ENCODE assay signal across 8 cellular contexts in the genomic region with DNA sequence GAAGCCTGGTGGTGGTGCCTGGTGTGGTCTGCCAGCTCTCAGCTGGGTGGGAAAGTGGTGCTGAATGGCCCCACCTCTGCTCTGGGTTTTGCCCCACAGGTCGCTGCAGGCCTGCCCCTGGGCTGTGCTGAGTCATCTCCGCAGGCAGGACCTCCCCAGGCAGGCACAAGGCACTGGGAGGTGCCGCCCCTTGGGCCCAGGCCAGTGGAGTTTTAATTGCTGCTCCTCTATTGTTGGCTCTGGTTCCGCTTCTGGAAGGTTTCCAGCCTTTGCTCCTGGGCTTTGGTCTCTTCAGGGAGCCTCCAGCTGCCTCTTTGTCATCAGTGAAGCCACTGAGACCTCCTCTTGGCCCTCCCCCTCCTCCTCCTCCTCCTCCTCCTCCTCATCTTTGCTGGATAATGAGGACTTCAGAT.
A peak's percentile ranks its signal among the peaks of the same experiment; 100 is the strongest.
DNase-seq lines count a peak whose midpoint lies in the region; FAIRE-seq and TF ChIP-seq lines count a peak whose summit lies in the region.

No MANE protein-coding gene starts in this region.

- H3K27ac ChIP-seq in GM23248 (no peak overlapping the region), osteoblast (ENCODE audit: low read depth, low read length) (no peak overlapping the region)

- H3K4me2 ChIP-seq in GM23248 (ENCODE audit: unreplicated experiment) (no peak overlapping the region), osteoblast (ENCODE audit: insufficient read depth, low read length) (no peak overlapping the region)

- H3K9ac ChIP-seq in GM23248 = no peak overlapping the region

- no peaks in the 10 kb centered on the region for H4K20me1 ChIP-seq in GM23248 (ENCODE audit: insufficient read depth)
- H4K20me1 ChIP-seq in osteoblast (ENCODE audit: insufficient read depth, low read length) = no peaks in the 10 kb centered on the region

- H3K9me3 ChIP-seq in GM23248 (ENCODE audit: low read depth) (no peaks in the 10 kb centered on the region), osteoblast (ENCODE audit: low read depth, low read length) (no peaks in the 10 kb centered on the region)

- H3K4me3 ChIP-seq in GM23248 = no peak overlapping the region
- no peak overlapping the region for H3K4me3 ChIP-seq in osteoblast (ENCODE audit: insufficient read depth, low read length)

- H3K4me1 ChIP-seq in GM23248 (ENCODE audit: insufficient read depth) = peaks cover 7% of the 10 kb centered on the region; the same call in 1 of the 2 replicates
- H3K4me1 ChIP-seq in osteoblast (ENCODE audit: insufficient read depth, low read length) = peaks cover 13% of the 10 kb centered on the region

- no peak for TF ChIP-seq CTCF in osteoblast (IDR thresholded peaks at IDR 0.05; ENCODE audit: extremely low read depth, low read depth, low read length)

- H3K9me2 ChIP-seq in GM23248 (ENCODE audit: insufficient read depth) = no peaks in the 10 kb centered on the region

- H2AFZ ChIP-seq in GM23248 (no peak overlapping the region), osteoblast (ENCODE audit: low read length) (peak overlapping the region; percentile 45)

- FAIRE-seq in GM12891 (lab: Jason Lieb, UNC) = no peak

- no peaks in the 10 kb centered on the region for H3K36me3 ChIP-seq in GM23248 (ENCODE audit: low read depth)
- no peaks in the 10 kb centered on the region for H3K36me3 ChIP-seq in osteoblast (ENCODE audit: insufficient read depth, low read length)

- 11 to 19% methylated on average over 3 to 4 of the region's 4 CpGs for WGBS in GM23248 (ENCODE audit: low coverage in 1 of 2, low lambda C conversion rate in 2 of 2, missing lambda C conversion rate in 2 of 2), 2 experiments

- H3K79me2 ChIP-seq in GM23248 (ENCODE audit: insufficient read depth) = no peaks in the 10 kb centered on the region
- no peaks in the 10 kb centered on the region for H3K79me2 ChIP-seq in osteoblast (ENCODE audit: insufficient read depth, low read length)

- TF ChIP-seq POLR2A in GM12891 (IDR thresholded peaks at IDR 0.05; ENCODE audit: low read depth, low read length) = no peak

- DNase-seq in A172 (ENCODE audit: low spot score) (peak; percentile 100), GM23248 (peak; percentile 42), NCI-H226 (peak; percentile 80), dermis microvascular lymphatic vessel endothelial cell (ENCODE audit: low read depth in 2 of 2) (peak; percentile 55 to 93), osteoblast (ENCODE audit: insufficient read length, low spot score, missing footprints) (peak; percentile 90), GM12891 (ENCODE audit: insufficient read length, low spot score) (no peak)
- DNase-seq in activated CD4-positive, alpha-beta T cell treated with anti-CD3 and anti-CD28 coated beads, Interleukin-2, amount 50 U/mL, for 1 hour = no peak
- DNase-seq in effector CD4-positive, alpha-beta T cell = no peak

- H3F3A ChIP-seq in GM23248 (ENCODE audit: insufficient read depth) = no peaks in the 10 kb centered on the region

- H3K27me3 ChIP-seq in GM23248 (replicated peaks; ENCODE audit: insufficient read depth) = peaks cover 28% of the 10 kb centered on the region; the same call in 1 of the 2 replicates
- no peaks in the 10 kb centered on the region for H3K27me3 ChIP-seq in osteoblast (ENCODE audit: insufficient read depth, low read length)

- in situ Hi-C loops in GM23248 (cut with MboI) = no loop called here

TF ChIP-seq in GM12891, 5 proteins besides CTCF, POLR2A, EP300 and RAD21:
- TF ChIP-seq POLR2AphosphoS5 (IDR thresholded peaks at IDR 0.05; ENCODE audit: low read depth, low read length) (no peak), SPI1 (IDR thresholded peaks at IDR 0.05; ENCODE audit: low read depth, low read length) (no peak), TAF1 (IDR thresholded peaks at IDR 0.05; ENCODE audit: low read depth, low read length) (no peak), POU2F2 (IDR thresholded peaks at IDR 0.05; ENCODE audit: low read depth, low read length) (no peak), PAX5 (IDR thresholded peaks at IDR 0.05; ENCODE audit: insufficient read depth, low read length, severe bottlenecking) (no peak)
TF ChIP-seq in GM12891: peak in this region for 0.

Comparison
In these comparisons a context has a peak if more than half of its experiments do, and no peak if none do; other contexts are left out.
1. DNase-seq: peak in A172 (single experiment), GM23248 (single experiment), NCI-H226 (single experiment), dermis microvascular lymphatic vessel endothelial cell (2 of 2) and osteoblast (single experiment); none in activated CD4-positive, alpha-beta T cell treated with anti-CD3 and anti-CD28 coated beads, Interleukin-2, amount 50 U/mL, for 1 hour (single experiment), GM12891 (single experiment) and effector CD4-positive, alpha-beta T cell (single experiment).